In the genomic region with DNA sequence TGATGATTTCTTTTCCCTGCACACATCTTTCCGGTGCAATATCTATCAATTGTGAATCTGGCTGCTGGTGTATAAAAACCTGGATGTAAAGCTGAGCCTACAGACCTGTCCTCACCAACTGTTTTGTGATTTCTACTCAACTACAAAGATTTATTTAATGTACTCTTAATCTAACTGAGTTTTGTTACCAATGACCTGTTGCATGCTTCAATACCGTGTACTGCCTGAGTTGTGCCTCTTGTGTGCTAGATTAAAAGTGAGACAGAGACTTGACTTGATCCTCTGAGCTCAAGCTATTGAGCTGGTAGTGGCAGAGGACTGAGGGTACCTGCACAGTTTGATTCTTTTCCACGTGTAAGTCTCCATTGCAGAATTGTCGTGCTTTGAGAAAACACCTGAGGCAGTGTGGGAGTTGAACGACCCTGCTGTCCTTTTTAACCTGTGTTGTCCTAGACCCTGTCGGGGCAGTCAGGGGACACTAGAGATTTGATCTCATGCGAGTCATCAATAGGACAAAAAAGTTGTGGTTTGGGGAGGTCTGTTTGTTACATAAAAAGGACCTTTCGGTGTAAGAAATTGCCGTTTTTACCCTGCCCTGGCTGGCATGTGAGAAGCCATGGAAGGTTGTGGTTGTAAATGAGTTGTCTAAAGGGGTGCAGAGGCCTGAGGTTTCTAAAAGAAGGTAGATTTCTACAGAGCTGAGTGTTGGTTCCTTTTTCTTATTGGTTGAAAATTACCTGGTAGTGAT, we compare ENCODE assay signal across 1 cellular context.
TF ChIP-seq lines count a peak whose summit lies in the region.

No MANE protein-coding gene starts in this region.

TF ChIP-seq in GM23338, 12 proteins besides CTCF, POLR2A, EP300 and RAD21 (continued from another document):
- TF ChIP-seq POLR2AphosphoS5 (IDR thresholded peaks at IDR 0.05; ENCODE audit: low read depth): no peak
- TF ChIP-seq, protein P1, sequence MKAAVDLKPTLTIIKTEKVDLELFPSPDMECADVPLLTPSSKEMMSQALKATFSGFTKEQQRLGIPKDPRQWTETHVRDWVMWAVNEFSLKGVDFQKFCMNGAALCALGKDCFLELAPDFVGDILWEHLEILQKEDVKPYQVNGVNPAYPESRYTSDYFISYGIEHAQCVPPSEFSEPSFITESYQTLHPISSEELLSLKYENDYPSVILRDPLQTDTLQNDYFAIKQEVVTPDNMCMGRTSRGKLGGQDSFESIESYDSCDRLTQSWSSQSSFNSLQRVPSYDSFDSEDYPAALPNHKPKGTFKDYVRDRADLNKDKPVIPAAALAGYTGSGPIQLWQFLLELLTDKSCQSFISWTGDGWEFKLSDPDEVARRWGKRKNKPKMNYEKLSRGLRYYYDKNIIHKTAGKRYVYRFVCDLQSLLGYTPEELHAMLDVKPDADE (IDR thresholded peaks at IDR 0.05): no peak
- no peak for TF ChIP-seq NANOG (IDR thresholded peaks at IDR 0.05; ENCODE audit: borderline replicate concordance)
- no peak for TF ChIP-seq STAT1 (IDR thresholded peaks at IDR 0.05; ENCODE audit: unreplicated experiment)
- TF ChIP-seq, protein P2, sequence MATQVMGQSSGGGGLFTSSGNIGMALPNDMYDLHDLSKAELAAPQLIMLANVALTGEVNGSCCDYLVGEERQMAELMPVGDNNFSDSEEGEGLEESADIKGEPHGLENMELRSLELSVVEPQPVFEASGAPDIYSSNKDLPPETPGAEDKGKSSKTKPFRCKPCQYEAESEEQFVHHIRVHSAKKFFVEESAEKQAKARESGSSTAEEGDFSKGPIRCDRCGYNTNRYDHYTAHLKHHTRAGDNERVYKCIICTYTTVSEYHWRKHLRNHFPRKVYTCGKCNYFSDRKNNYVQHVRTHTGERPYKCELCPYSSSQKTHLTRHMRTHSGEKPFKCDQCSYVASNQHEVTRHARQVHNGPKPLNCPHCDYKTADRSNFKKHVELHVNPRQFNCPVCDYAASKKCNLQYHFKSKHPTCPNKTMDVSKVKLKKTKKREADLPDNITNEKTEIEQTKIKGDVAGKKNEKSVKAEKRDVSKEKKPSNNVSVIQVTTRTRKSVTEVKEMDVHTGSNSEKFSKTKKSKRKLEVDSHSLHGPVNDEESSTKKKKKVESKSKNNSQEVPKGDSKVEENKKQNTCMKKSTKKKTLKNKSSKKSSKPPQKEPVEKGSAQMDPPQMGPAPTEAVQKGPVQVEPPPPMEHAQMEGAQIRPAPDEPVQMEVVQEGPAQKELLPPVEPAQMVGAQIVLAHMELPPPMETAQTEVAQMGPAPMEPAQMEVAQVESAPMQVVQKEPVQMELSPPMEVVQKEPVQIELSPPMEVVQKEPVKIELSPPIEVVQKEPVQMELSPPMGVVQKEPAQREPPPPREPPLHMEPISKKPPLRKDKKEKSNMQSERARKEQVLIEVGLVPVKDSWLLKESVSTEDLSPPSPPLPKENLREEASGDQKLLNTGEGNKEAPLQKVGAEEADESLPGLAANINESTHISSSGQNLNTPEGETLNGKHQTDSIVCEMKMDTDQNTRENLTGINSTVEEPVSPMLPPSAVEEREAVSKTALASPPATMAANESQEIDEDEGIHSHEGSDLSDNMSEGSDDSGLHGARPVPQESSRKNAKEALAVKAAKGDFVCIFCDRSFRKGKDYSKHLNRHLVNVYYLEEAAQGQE (IDR thresholded peaks at IDR 0.05; ENCODE audit: unreplicated experiment): no peak
- no peak for TF ChIP-seq ZNF114 (CRISPR knock-in tag; IDR thresholded peaks at IDR 0.05)
- TF ChIP-seq, protein P3, sequence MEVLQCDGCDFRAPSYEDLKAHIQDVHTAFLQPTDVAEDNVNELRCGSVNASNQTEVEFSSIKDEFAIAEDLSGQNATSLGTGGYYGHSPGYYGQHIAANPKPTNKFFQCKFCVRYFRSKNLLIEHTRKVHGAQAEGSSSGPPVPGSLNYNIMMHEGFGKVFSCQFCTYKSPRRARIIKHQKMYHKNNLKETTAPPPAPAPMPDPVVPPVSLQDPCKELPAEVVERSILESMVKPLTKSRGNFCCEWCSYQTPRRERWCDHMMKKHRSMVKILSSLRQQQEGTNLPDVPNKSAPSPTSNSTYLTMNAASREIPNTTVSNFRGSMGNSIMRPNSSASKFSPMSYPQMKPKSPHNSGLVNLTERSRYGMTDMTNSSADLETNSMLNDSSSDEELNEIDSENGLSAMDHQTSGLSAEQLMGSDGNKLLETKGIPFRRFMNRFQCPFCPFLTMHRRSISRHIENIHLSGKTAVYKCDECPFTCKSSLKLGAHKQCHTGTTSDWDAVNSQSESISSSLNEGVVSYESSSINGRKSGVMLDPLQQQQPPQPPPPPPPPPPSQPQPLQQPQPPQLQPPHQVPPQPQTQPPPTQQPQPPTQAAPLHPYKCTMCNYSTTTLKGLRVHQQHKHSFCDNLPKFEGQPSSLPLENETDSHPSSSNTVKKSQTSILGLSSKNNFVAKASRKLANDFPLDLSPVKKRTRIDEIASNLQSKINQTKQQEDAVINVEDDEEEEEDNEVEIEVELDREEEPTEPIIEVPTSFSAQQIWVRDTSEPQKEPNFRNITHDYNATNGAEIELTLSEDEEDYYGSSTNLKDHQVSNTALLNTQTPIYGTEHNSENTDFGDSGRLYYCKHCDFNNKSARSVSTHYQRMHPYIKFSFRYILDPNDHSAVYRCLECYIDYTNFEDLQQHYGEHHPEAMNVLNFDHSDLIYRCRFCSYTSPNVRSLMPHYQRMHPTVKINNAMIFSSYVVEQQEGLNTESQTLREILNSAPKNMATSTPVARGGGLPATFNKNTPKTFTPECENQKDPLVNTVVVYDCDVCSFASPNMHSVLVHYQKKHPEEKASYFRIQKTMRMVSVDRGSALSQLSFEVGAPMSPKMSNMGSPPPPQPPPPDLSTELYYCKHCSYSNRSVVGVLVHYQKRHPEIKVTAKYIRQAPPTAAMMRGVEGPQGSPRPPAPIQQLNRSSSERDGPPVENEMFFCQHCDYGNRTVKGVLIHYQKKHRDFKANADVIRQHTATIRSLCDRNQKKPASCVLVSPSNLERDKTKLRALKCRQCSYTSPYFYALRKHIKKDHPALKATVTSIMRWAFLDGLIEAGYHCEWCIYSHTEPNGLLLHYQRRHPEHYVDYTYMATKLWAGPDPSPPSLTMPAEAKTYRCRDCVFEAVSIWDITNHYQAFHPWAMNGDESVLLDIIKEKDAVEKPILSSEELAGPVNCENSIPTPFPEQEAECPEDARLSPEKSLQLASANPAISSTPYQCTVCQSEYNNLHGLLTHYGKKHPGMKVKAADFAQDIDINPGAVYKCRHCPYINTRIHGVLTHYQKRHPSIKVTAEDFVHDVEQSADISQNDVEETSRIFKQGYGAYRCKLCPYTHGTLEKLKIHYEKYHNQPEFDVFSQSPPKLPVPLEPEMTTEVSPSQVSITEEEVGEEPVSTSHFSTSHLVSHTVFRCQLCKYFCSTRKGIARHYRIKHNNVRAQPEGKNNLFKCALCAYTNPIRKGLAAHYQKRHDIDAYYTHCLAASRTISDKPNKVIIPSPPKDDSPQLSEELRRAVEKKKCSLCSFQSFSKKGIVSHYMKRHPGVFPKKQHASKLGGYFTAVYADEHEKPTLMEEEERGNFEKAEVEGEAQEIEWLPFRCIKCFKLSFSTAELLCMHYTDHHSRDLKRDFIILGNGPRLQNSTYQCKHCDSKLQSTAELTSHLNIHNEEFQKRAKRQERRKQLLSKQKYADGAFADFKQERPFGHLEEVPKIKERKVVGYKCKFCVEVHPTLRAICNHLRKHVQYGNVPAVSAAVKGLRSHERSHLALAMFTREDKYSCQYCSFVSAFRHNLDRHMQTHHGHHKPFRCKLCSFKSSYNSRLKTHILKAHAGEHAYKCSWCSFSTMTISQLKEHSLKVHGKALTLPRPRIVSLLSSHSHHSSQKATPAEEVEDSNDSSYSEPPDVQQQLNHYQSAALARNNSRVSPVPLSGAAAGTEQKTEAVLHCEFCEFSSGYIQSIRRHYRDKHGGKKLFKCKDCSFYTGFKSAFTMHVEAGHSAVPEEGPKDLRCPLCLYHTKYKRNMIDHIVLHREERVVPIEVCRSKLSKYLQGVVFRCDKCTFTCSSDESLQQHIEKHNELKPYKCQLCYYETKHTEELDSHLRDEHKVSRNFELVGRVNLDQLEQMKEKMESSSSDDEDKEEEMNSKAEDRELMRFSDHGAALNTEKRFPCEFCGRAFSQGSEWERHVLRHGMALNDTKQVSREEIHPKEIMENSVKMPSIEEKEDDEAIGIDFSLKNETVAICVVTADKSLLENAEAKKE (CRISPR knock-in tag; IDR thresholded peaks at IDR 0.05): no peak
